ENCODE assay signal across 11 cellular contexts in genomic region chr17:4206945-4207344, GRCh38. TPM values are rescaled to one million over a fixed set of nuclear protein-coding genes. Genes with fewer than 3 reads are reported as not detected.
A peak's percentile ranks its signal among the peaks of the same experiment; 100 is the strongest.
DNase-seq lines count a peak whose midpoint lies in the region; ATAC-seq and TF ChIP-seq lines count a peak whose summit lies in the region.
"Had no signal": no experiment of that assay in that cellular context is flagged by ENCODE, and none has a peak within 500 bp of the region (broad histone marks: within the 10 kb centered on the region; RNA-seq: fewer than 3 reads in every experiment).

No MANE protein-coding gene starts in this region.

- no peaks in the 10 kb centered on the region for H3K9me3 ChIP-seq in muscle layer of colon (ENCODE audit: low read length)

- DNase-seq in Calu3 (peak; percentile 2), LHCN-M2 (ENCODE audit: low read depth) (peak; percentile 58), activated B cell treated with CpG ODN at 0.5 μM for 24 hours (no peak), NCI-H510A (lab: John Stamatoyannopoulos, UW) (no peak), DMS153 (lab: John Stamatoyannopoulos, UW) (no peak), D341Med (ENCODE audit: low spot score) (no peak), hypothalamus (lab: John Stamatoyannopoulos, UW) (no peak)
- DNase-seq: activated T-cell treated with anti-CD3 and anti-CD28 coated beads, Interleukin-2, amount 50 U/mL, for 1 hour; KG1 had no signal

- H3K4me3 ChIP-seq in muscle layer of colon (ENCODE audit: low read depth in 1 of 2, low read length in 2 of 2), result no peak overlapping the region

- BruUV-seq in Calu3 (replicated peaks; lab: Mats Ljungman, UMichigan), result no TSS peak

- H3K4me3 Mint-ChIP-seq in Calu3 (ENCODE audit: low read depth, unreplicated experiment), result no peak overlapping the region
- no peak overlapping the region for H3K4me3 Mint-ChIP-seq in activated B cell treated with CpG ODN at 0.5 μM for 24 hours
- H3K4me3 Mint-ChIP-seq: T-cell had no signal

- peaks cover 30% of the 10 kb centered on the region for H3K36me3 ChIP-seq in muscle layer of colon (ENCODE audit: insufficient read depth, low read length)

- TF ChIP-seq CTCF in Calu3 (IDR thresholded peaks at IDR 0.05; ENCODE audit: unreplicated experiment), result no peak
- TF ChIP-seq CTCF in activated B cell treated with CpG ODN at 0.5 μM for 24 hours (IDR thresholded peaks at IDR 0.05), result no peak

- CTCF ChIA-PET in Calu3 (lab: Charles Lee) (no interaction called here), activated B cell treated with CpG ODN at 0.5 μM for 24 hours (lab: Charles Lee) (interaction anchor here (1.7 kb wide), 2 partner anchors 10 to 206 kb away, joined by 3 to 4 read pairs; no protein-coding TSS in a partner anchor)

- ATAC-seq in activated B cell treated with CpG ODN at 0.5 μM for 24 hours (ENCODE audit: low read depth), result peak; percentile 18
- ATAC-seq: T-cell had no signal

- H3K4me1 ChIP-seq in muscle layer of colon (ENCODE audit: insufficient read depth, low read length), result peaks cover 42% of the 10 kb centered on the region

- peak overlapping the region; percentile 66 for H3K27ac ChIP-seq in muscle layer of colon (ENCODE audit: low read depth, low read length)

- H3K36me3 Mint-ChIP-seq in Calu3 (ENCODE audit: insufficient read depth, unreplicated experiment) (peaks cover 20% of the 10 kb centered on the region), activated B cell treated with CpG ODN at 0.5 μM for 24 hours (ENCODE audit: low read depth) (peaks cover 68% of the 10 kb centered on the region)

- H3K27me3 Mint-ChIP-seq in Calu3 (ENCODE audit: unreplicated experiment) (no peaks in the 10 kb centered on the region), activated B cell treated with CpG ODN at 0.5 μM for 24 hours (no peaks in the 10 kb centered on the region)
- H3K27me3 Mint-ChIP-seq: T-cell had no signal

- H3K9me3 Mint-ChIP-seq in Calu3 (ENCODE audit: low read depth, unreplicated experiment), result no peaks in the 10 kb centered on the region
- no peaks in the 10 kb centered on the region for H3K9me3 Mint-ChIP-seq in activated B cell treated with CpG ODN at 0.5 μM for 24 hours
- H3K9me3 Mint-ChIP-seq: T-cell had no signal

- POLR2A ChIA-PET in activated B cell treated with CpG ODN at 0.5 μM for 24 hours (lab: Charles Lee), result no interaction called here

- H3K9ac ChIP-seq in muscle layer of colon (ENCODE audit: low read length), result no peak overlapping the region

- H3K4me1 Mint-ChIP-seq in Calu3 (ENCODE audit: low read depth, unreplicated experiment) (no peaks in the 10 kb centered on the region), activated B cell treated with CpG ODN at 0.5 μM for 24 hours (peaks cover 5% of the 10 kb centered on the region)

- H3K27ac Mint-ChIP-seq in Calu3 (ENCODE audit: unreplicated experiment), result no peak overlapping the region
- H3K27ac Mint-ChIP-seq in activated B cell treated with CpG ODN at 0.5 μM for 24 hours, result no peak overlapping the region

- intact Hi-C loops in Calu3 (cut with micrococcal nuclease; ENCODE audit: unreplicated experiment), result no loop called here
- intact Hi-C loops in activated B cell treated with CpG ODN at 0.5 μM for 24 hours (cut with micrococcal nuclease), result no loop called here

- no peaks in the 10 kb centered on the region for H3K27me3 ChIP-seq in muscle layer of colon (ENCODE audit: control insufficient read depth in 1 of 2, insufficient read depth in 2 of 2, low read length in 2 of 2)

RNA-seq across cellular contexts. Expression of gene ANKFY1, which starts 56.8 kb away (rescaled TPM):
- total RNA-seq in Calu3 (2022) (46.8 and 55.2 TPM in 2 replicates), LHCN-M2 (2014; rRNA removed) (21.3 and 26.5 TPM in 2 replicates), activated B cell treated with CpG ODN at 0.5 μM for 24 hours (41.6 and 50.2 TPM in 2 replicates)
- polyA plus RNA-seq in LHCN-M2 (2012), result 17.3 TPM

Comparison
In these comparisons a context has a peak if more than half of its experiments do, and no peak if none do; other contexts are left out.
1. DNase-seq: peak in Calu3 (single experiment) and LHCN-M2 (single experiment); none in activated B cell treated with CpG ODN at 0.5 μM for 24 hours (single experiment), NCI-H510A (single experiment), DMS153 (single experiment), D341Med (single experiment) and hypothalamus (0 of 51).